In genomic region chr1:92538048-92538412, GRCh38 we compare ENCODE assay signal across 10 cellular contexts. TPM values are rescaled to one million over a fixed set of nuclear protein-coding genes. Genes with fewer than 3 reads are reported as not detected.
DNase-seq lines count a peak whose midpoint lies in the region; ATAC-seq and TF ChIP-seq lines count a peak whose summit lies in the region.
"Had no signal": no experiment of that assay in that cellular context is flagged by ENCODE, and none has a peak within 500 bp of the region (broad histone marks: within the 10 kb centered on the region; RNA-seq: fewer than 3 reads in every experiment).

No MANE protein-coding gene starts in this region.

- H3K9me3 ChIP-seq in OCI-LY3 (ENCODE audit: insufficient read depth, low read length): no peaks in the 10 kb centered on the region
- H3K9me3 ChIP-seq: SJSA1 had no signal

- H3K4me1 ChIP-seq in OCI-LY3 (ENCODE audit: low read length): peaks cover 30% of the 10 kb centered on the region
- H3K4me1 ChIP-seq in GM23338 (ENCODE audit: insufficient read depth): no peaks in the 10 kb centered on the region
- H3K4me1 ChIP-seq: SJSA1 had no signal

- H3K27me3 ChIP-seq in OCI-LY3 (ENCODE audit: low read depth, low read length): no peaks in the 10 kb centered on the region
- H3K27me3 ChIP-seq in GM23338 (ENCODE audit: insufficient read depth): no peaks in the 10 kb centered on the region
- H3K27me3 ChIP-seq: SJSA1 had no signal

- H3K36me3 Mint-ChIP-seq in naive B cell (peaks cover 0 to 21% of the 10 kb centered on the region in 2 donors), GM23338 (ENCODE audit: low read depth) (no peaks in the 10 kb centered on the region), glutamatergic neuron (ENCODE audit: unreplicated experiment) (no peaks in the 10 kb centered on the region)

- H4K20me1 ChIP-seq in OCI-LY3 (ENCODE audit: insufficient read depth, low read length) (no peaks in the 10 kb centered on the region), GM23338 (replicated peaks; ENCODE audit: insufficient read depth) (no peaks in the 10 kb centered on the region)

- H2AFZ ChIP-seq in OCI-LY3 (ENCODE audit: low read depth, low read length): no peak overlapping the region
- H2AFZ ChIP-seq in GM23338: no peak overlapping the region

- peak; percentile 13 for DNase-seq in DMS 273 (lab: John Stamatoyannopoulos, UW; ENCODE audit: unreplicated experiment)
- DNase-seq in DMS 273 treated with DMSO at 0.1 percent for 48 hours (lab: John Stamatoyannopoulos, UW): no peak
- DNase-seq in naive B cell: no peak
- no peak for DNase-seq in GM23338 (ENCODE audit: low spot score)
- no peak for DNase-seq in HK-2 (ENCODE audit: unreplicated experiment)
- DNase-seq in glutamatergic neuron: no peak

- H3K27ac Mint-ChIP-seq in naive B cell (peak overlapping the region in 4 of 6 donors; percentile 29 to 61 (median 46)), GM23338 (no peak overlapping the region), glutamatergic neuron (ENCODE audit: unreplicated experiment) (no peak overlapping the region)

- peak; percentile 69 for ATAC-seq in HG02571 (IDR thresholded peaks at IDR 0.05; ENCODE audit: unreplicated experiment)
- peak; percentile 47 to 55 for ATAC-seq in naive B cell (ENCODE audit: low read depth in 2 of 2)
- ATAC-seq in GM23338: no peak

- H3K27ac ChIP-seq in OCI-LY3 (ENCODE audit: low read length): peak overlapping the region; percentile 67
- H3K27ac ChIP-seq in GM23338 (ENCODE audit: low read depth): no peak overlapping the region
- H3K27ac ChIP-seq: 22Rv1, SJSA1 had no signal

- H3K4me3 Mint-ChIP-seq in naive B cell (peak overlapping the region in 3 of 8 donors; percentile 20 to 39 (median 22)), GM23338 (no peak overlapping the region), glutamatergic neuron (ENCODE audit: unreplicated experiment) (no peak overlapping the region)

- no peaks in the 10 kb centered on the region for H3F3A ChIP-seq in GM23338 (replicated peaks; ENCODE audit: low read depth)

- TF ChIP-seq CTCF in OCI-LY3 (IDR thresholded peaks at IDR 0.05; ENCODE audit: low read depth, low read length) (no peak), GM23338 (conservative IDR thresholded peaks at IDR 0.05; ENCODE audit: low read depth in 2 of 2) (no peak), glutamatergic neuron (IDR thresholded peaks at IDR 0.05; ENCODE audit: partially characterized antibody, unreplicated experiment) (no peak)

- peak overlapping the region; percentile 46 for H3K4me3 ChIP-seq in OCI-LY3 (ENCODE audit: low read length)
- no peak overlapping the region for H3K4me3 ChIP-seq in GM23338
- H3K4me3 ChIP-seq: SJSA1 had no signal

- peaks cover 0 to 9% (median 0%) of the 10 kb centered on the region in 7 donors for H3K9me3 Mint-ChIP-seq in naive B cell
- no peaks in the 10 kb centered on the region for H3K9me3 Mint-ChIP-seq in GM23338
- no peaks in the 10 kb centered on the region for H3K9me3 Mint-ChIP-seq in glutamatergic neuron (ENCODE audit: unreplicated experiment)

- H3K9me2 ChIP-seq in GM23338 (ENCODE audit: insufficient read depth): no peaks in the 10 kb centered on the region

- peaks cover 11 to 31% (median 19%) of the 10 kb centered on the region in 3 donors for H3K4me1 Mint-ChIP-seq in naive B cell
- H3K4me1 Mint-ChIP-seq in GM23338: no peaks in the 10 kb centered on the region
- no peaks in the 10 kb centered on the region for H3K4me1 Mint-ChIP-seq in glutamatergic neuron (ENCODE audit: low read depth, unreplicated experiment)

- no peaks in the 10 kb centered on the region for H3K27me3 Mint-ChIP-seq in naive B cell
- no peaks in the 10 kb centered on the region for H3K27me3 Mint-ChIP-seq in GM23338 (ENCODE audit: insufficient read depth, low read depth, poor library complexity)
- no peaks in the 10 kb centered on the region for H3K27me3 Mint-ChIP-seq in glutamatergic neuron (ENCODE audit: unreplicated experiment)

- H3K4me2 ChIP-seq in OCI-LY3 (ENCODE audit: low read length) (peak overlapping the region; percentile 72), GM23338 (no peak overlapping the region)

- H3K9ac ChIP-seq in OCI-LY3 (ENCODE audit: low read length): peak overlapping the region; percentile 40

- no peaks in the 10 kb centered on the region for H3K36me3 ChIP-seq in OCI-LY3 (replicated peaks; ENCODE audit: low read depth, low read length)
- no peaks in the 10 kb centered on the region for H3K36me3 ChIP-seq in GM23338 (ENCODE audit: insufficient read depth)
- H3K36me3 ChIP-seq: SJSA1 had no signal

- H3K79me2 ChIP-seq in OCI-LY3 (ENCODE audit: low read length) (no peaks in the 10 kb centered on the region), GM23338 (replicated peaks; ENCODE audit: insufficient read depth) (no peaks in the 10 kb centered on the region)

TF ChIP-seq in GM23338, 12 proteins besides CTCF, POLR2A, EP300 and RAD21:
- TF ChIP-seq POLR2AphosphoS5 (IDR thresholded peaks at IDR 0.05; ENCODE audit: low read depth) (no peak), ZNF462 (CRISPR knock-in tag; IDR thresholded peaks at IDR 0.05) (no peak), JUNB (IDR thresholded peaks at IDR 0.05; ENCODE audit: unreplicated experiment) (no peak), STAT1 (IDR thresholded peaks at IDR 0.05; ENCODE audit: unreplicated experiment) (no peak)

RNA-seq across cellular contexts. Expression of gene GFI1, which starts 51.3 kb away (rescaled TPM):
- polyA plus RNA-seq in naive B cell (ENCODE audit: low read depth in 6 of 6) (under 1 TPM in 3 of 6 donors, not detected in 3; 0.11 to 0.23 (median 0.20) TPM), GM23338 (2016; fragmentation: Nextera tagmentation; extraction: Ambion mirVana) (0.12 TPM in 1 of 2 replicates, not detected in the other)
- 0.21 TPM in 1 of 2 replicates, not detected in the other for total RNA-seq in GM23338 (2014; rRNA removed; shearing (Covaris generic))
- total RNA-seq in glutamatergic neuron (ENCODE audit: unreplicated experiment): not detected
- total RNA-seq: SJSA1 had no signal

Comparison
In these comparisons a context has a peak if more than half of its experiments do, and no peak if none do; other contexts are left out.
1. H3K27ac Mint-ChIP-seq: peak in naive B cell (4 of 6); none in GM23338 (single experiment) and glutamatergic neuron (single experiment).